Comparison of ENCODE assay signal across 8 cellular contexts in the genomic region with DNA sequence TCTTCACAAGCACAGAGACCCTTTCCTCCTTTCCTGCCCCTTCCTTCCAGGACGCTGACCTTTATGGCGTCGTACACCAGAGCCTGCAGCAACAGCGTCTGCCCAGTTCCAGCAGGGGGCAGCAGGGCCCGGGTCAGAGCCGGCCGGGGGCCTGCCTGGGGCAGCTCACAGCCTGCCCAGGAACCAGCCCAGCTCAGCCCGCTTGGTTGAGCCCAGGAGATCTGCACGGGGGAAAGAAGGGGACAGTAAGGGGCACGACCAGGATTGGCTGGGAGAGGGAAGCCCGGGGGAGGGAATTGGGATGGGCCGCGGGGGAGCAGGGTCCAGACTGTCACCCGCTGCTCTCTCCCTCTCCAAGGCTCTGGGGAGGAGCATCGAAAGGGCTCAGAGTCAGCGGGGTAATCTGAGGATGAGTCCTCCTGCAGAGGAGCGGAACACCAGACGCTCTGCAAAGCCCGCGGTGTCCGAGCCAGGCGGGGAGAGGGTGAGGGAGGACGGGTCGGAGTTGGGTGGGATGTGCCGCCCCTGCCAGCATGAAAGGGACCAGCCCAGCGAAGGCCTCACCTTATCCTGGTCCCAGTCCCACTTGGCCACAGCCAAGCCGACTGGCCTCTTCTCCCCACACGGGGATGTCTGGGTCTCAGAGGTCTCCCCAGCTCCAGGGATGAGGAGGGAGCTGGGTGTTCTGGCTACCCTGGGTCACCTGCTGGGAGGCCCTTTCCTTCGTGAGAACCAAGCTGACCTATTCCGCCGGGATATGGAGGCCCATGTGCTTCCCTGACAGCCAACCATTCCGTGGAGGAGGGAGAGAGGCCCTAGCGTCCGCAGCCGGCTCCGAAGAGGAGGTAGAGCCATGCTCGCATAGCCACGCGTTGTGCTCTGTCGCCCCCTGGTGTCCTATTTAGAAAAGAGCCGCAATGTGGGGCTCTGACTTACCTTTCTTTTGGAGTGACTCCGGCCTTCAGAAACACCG. TPM values are rescaled to one million over a fixed set of nuclear protein-coding genes. Genes with fewer than 3 reads are reported as not detected.
A peak's percentile ranks its signal among the peaks of the same experiment; 100 is the strongest.
DNase-seq lines count a peak whose midpoint lies in the region; ATAC-seq and TF ChIP-seq lines count a peak whose summit lies in the region.

No MANE protein-coding gene starts in this region.

- H3K9me3 Mint-ChIP-seq in MCF 10A (ENCODE audit: unreplicated experiment), result no peaks in the 10 kb centered on the region

- H3K36me3 ChIP-seq in skeletal muscle tissue (ENCODE audit: control insufficient read depth in 3 of 3, insufficient read depth in 3 of 3, low read length in 3 of 3), result peaks cover 23 to 52% (median 44%) of the 10 kb centered on the region in 3 donors

- POLR2A ChIA-PET in MCF 10A (lab: Yijun Ruan, JAX), result interaction anchor here (0.5 to 1.3 kb wide), 4 partner anchors 51 to 200 kb away, joined by 3 to 6 read pairs (median 4); partner anchors contain the start of gene CLPX

- peak overlapping the region in 1 of 3 donors; percentile 33 for H3K9ac ChIP-seq in skeletal muscle tissue (ENCODE audit: low read depth in 1 of 3, low read length in 3 of 3)

- H3K27me3 ChIP-seq in skeletal muscle tissue (ENCODE audit: control insufficient read depth in 3 of 3, insufficient read depth in 3 of 3, low read length in 3 of 3), result peaks cover 0 to 5% (median 0%) of the 10 kb centered on the region in 3 donors

- H3K36me3 Mint-ChIP-seq in MCF 10A (ENCODE audit: insufficient read depth, unreplicated experiment), result no peaks in the 10 kb centered on the region

- no peak overlapping the region for H3K27ac Mint-ChIP-seq in MCF 10A (ENCODE audit: low read depth, unreplicated experiment)

- H3K4me3 ChIP-seq in iPS-18c (ENCODE audit: insufficient read depth, low read depth, low read length), result peak overlapping the region; percentile 31; the same call in 1 of the 2 replicates
- peak overlapping the region; percentile 25 to 51 (median 49) for H3K4me3 ChIP-seq in skeletal muscle tissue (ENCODE audit: low read length in 3 of 3)

- H3K9me3 ChIP-seq in iPS-18c (ENCODE audit: control insufficient read depth, insufficient read depth, low read length), result no peaks in the 10 kb centered on the region
- no peaks in the 10 kb centered on the region for H3K9me3 ChIP-seq in skeletal muscle tissue (ENCODE audit: control insufficient read depth in 3 of 3, low read length in 3 of 3)

- TF ChIP-seq CTCF in VCaP (conservative IDR thresholded peaks at IDR 0.05) (peak; percentile 91), MCF 10A (IDR thresholded peaks at IDR 0.05; ENCODE audit: unreplicated experiment) (peak; percentile 87)

- CTCF ChIA-PET in MCF 10A (lab: Yijun Ruan, JAX), result interaction anchor here (0.6 to 8.7 kb wide), 36 partner anchors 10 to 329 kb away, joined by 3 to 210 read pairs (median 4); no protein-coding TSS in a partner anchor

- peak; percentile 68 for DNase-seq in DMS53 treated with DMSO at 0.1 percent for 48 hours (lab: John Stamatoyannopoulos, UW; ENCODE audit: unreplicated experiment)
- DNase-seq in NCI-H2171 (lab: John Stamatoyannopoulos, UW), result peak; percentile 88
- DNase-seq in MCF 10A (ENCODE audit: unreplicated experiment), result peak; percentile 91
- no peak for DNase-seq in mesenteric fat pad (ENCODE audit: low spot score)

- peaks cover 8 to 12% (median 11%) of the 10 kb centered on the region in 3 donors for H3K4me1 ChIP-seq in skeletal muscle tissue (ENCODE audit: control insufficient read depth in 3 of 3, insufficient read depth in 3 of 3, low read length in 3 of 3)

- peak overlapping the region; percentile 61 for H3K4me3 Mint-ChIP-seq in MCF 10A (ENCODE audit: unreplicated experiment)

- peaks cover 7% of the 10 kb centered on the region for H3K4me1 Mint-ChIP-seq in MCF 10A (ENCODE audit: insufficient read depth, unreplicated experiment)

- ATAC-seq in HG02678 (IDR thresholded peaks at IDR 0.05; ENCODE audit: unreplicated experiment), result peak; percentile 72

- intact Hi-C loops in MCF 10A (cut with micrococcal nuclease), result loop anchor here (1.0 to 10.0 kb wide), 3 partner anchors 67 to 330 kb away; no protein-coding TSS in a partner anchor

- no TSS peak for BruUV-seq in MCF 10A (replicated peaks; lab: Mats Ljungman, UMichigan)

- H3K27me3 Mint-ChIP-seq in MCF 10A (ENCODE audit: insufficient read depth, unreplicated experiment), result peaks cover 48% of the 10 kb centered on the region

- peak overlapping the region; percentile 58; the same call in 1 of the 2 replicates for H3K27ac ChIP-seq in VCaP
- H3K27ac ChIP-seq in skeletal muscle tissue (ENCODE audit: low read depth, low read length), result no peak overlapping the region

RNA-seq across cellular contexts. Expression of gene IGDCC3, which starts 7.4 kb away (rescaled TPM):
- total RNA-seq in MCF 10A (2022) (not detected in 2 replicates), skeletal muscle tissue (1.0 TPM), mesenteric fat pad (not detected)

RNA-seq across cellular contexts. Expression of gene IGDCC4, which starts 37.6 kb away (rescaled TPM):
- 0.12 TPM in 1 of 2 replicates, not detected in the other for total RNA-seq in MCF 10A (2022)
- total RNA-seq in skeletal muscle tissue, result 35.5 TPM
- 0.64 TPM for total RNA-seq in mesenteric fat pad

Comparison
In these comparisons a context has a peak if more than half of its experiments do, and no peak if none do; other contexts are left out.
1. RNA of gene IGDCC4, which starts 37.6 kb away (total RNA-seq): 35.5 TPM in skeletal muscle tissue (single experiment); 0.64 TPM in mesenteric fat pad (single experiment) and 0.12 TPM in MCF 10A; every median in the first group is over 10 times any median in the second.